Comparison of ENCODE assay signal across 14 cellular contexts in the genomic region with DNA sequence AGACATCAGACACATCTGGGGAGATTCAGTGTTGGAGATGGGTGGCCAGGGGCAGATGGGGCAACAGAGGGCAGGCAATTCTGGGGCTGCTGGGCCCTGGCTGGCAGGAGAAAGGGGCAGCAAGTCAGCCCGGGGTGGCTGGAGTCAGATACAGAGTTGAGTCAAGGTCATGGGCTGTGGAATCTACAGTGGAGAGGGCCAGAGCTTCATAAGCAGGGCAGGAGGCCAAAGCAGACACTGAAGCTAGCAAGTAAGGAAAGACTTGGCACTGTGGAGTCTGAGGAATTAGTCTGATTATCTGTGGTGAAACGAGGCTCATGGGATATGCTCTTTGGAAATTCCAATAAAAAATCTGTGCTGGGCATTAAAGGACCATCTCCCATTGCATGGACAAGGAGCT.
DNase-seq lines count a peak whose midpoint lies in the region; ATAC-seq and TF ChIP-seq lines count a peak whose summit lies in the region.
"Had no signal": no experiment of that assay in that cellular context is flagged by ENCODE, and none has a peak within 500 bp of the region (broad histone marks: within the 10 kb centered on the region; RNA-seq: fewer than 3 reads in every experiment).

No MANE protein-coding gene starts in this region.

- no peak overlapping the region for H3K4me3 ChIP-seq in heart left ventricle
- H3K4me3 ChIP-seq in ovary = no peak overlapping the region
- H3K4me3 ChIP-seq in vagina = no peak overlapping the region

- H3K27me3 ChIP-seq in heart left ventricle (no peaks in the 10 kb centered on the region), ovary (no peaks in the 10 kb centered on the region), vagina (no peaks in the 10 kb centered on the region)

- H3K27ac ChIP-seq in heart left ventricle = peak overlapping the region in 10 of 12 donors; percentile 17 to 76 (median 34)
- H3K27ac ChIP-seq in ovary = peak overlapping the region in 1 of 2 donors; percentile 16
- peak overlapping the region; percentile 76 for H3K27ac ChIP-seq in vagina
- H3K27ac ChIP-seq: WERI-Rb-1 had no signal

- H3K4me3 Mint-ChIP-seq in immature natural killer cell = no peak overlapping the region
- H3K4me3 Mint-ChIP-seq: activated CD8-positive, alpha-beta memory T cell treated with anti-CD3 and anti-CD28 coated beads, Interleukin-2, amount 10 ng/mL, durations not matched to agents 7 days and 5 days; type B pancreatic cell had no signal

- no peaks in the 10 kb centered on the region for H3K36me3 ChIP-seq in heart left ventricle
- H3K36me3 ChIP-seq in ovary = no peaks in the 10 kb centered on the region
- no peaks in the 10 kb centered on the region for H3K36me3 ChIP-seq in vagina
- H3K36me3 ChIP-seq: WERI-Rb-1 had no signal

- H3K4me1 ChIP-seq in heart left ventricle (peaks cover 0 to 32% (median 12%) of the 10 kb centered on the region in 12 donors), ovary (ENCODE audit: insufficient read depth) (peaks cover 14% of the 10 kb centered on the region), vagina (peaks cover 53% of the 10 kb centered on the region)

- TF ChIP-seq POLR2A in heart left ventricle (IDR thresholded peaks at IDR 0.05) = no peak
- no peak for TF ChIP-seq POLR2A in ovary (IDR thresholded peaks at IDR 0.05)
- no peak for TF ChIP-seq POLR2A in vagina (IDR thresholded peaks at IDR 0.05)

- no peak overlapping the region for H3K27ac Mint-ChIP-seq in immature natural killer cell
- H3K27ac Mint-ChIP-seq: activated CD8-positive, alpha-beta memory T cell treated with anti-CD3 and anti-CD28 coated beads, Interleukin-2, amount 10 ng/mL, durations not matched to agents 7 days and 5 days; type B pancreatic cell had no signal

- TF ChIP-seq CTCF in heart left ventricle (IDR thresholded peaks at IDR 0.05) (no peak), ovary (IDR thresholded peaks at IDR 0.05) (no peak), vagina (IDR thresholded peaks at IDR 0.05) (no peak)

- no peaks in the 10 kb centered on the region for H3K9me3 Mint-ChIP-seq in immature natural killer cell

- TF ChIP-seq EP300 in ovary (IDR thresholded peaks at IDR 0.05) = no peak

- DNase-seq in amniotic epithelial cell (ENCODE audit: low read depth) (peak; percentile 52), heart left ventricle (peak; percentile 55 to 83 (median 67)), ovary (peak; percentile 49 to 71 (median 66)), vagina (ENCODE audit: extremely low spot score in 2 of 2) (no peak), immature natural killer cell (no peak), head of caudate nucleus (no peak)
- DNase-seq in stimulated activated CD4-positive, alpha-beta T cell treated with anti-CD3 and anti-CD28 coated beads, Interleukin-15, amount 100 ng/mL, for 24 hours = no peak
- DNase-seq: activated CD8-positive, alpha-beta memory T cell treated with anti-CD3 and anti-CD28 coated beads, Interleukin-2, amount 10 ng/mL, durations not matched to agents 7 days and 5 days; activated naive CD4-positive, alpha-beta T cell treated with Interleukin-2 at 50 U/mL for 16 hours; hypothalamus; MV-4-11; NCI-H2171; WERI-Rb-1 had no signal

- no peaks in the 10 kb centered on the region for H3K36me3 Mint-ChIP-seq in immature natural killer cell
- H3K36me3 Mint-ChIP-seq: activated CD8-positive, alpha-beta memory T cell treated with anti-CD3 and anti-CD28 coated beads, Interleukin-2, amount 10 ng/mL, durations not matched to agents 7 days and 5 days; type B pancreatic cell had no signal

- ATAC-seq in heart left ventricle = peak; percentile 82 to 94 (median 86)
- ATAC-seq: activated CD8-positive, alpha-beta memory T cell treated with anti-CD3 and anti-CD28 coated beads, Interleukin-2, amount 10 ng/mL, durations not matched to agents 7 days and 5 days had no signal

- 26 to 37% (median 30%) methylated on average over 2 of the region's 2 CpGs for WGBS in heart left ventricle, 4 donors
- 8 to 16% (median 10%) methylated on average over 2 of the region's 2 CpGs for WGBS in ovary, 3 donors

- intact Hi-C loops in heart left ventricle (cut with DNase I) (no loop called here), ovary (cut with DNase I) (no loop called here), vagina (cut with DNase I) (no loop called here), head of caudate nucleus (cut with DNase I) (no loop called here)

- no peaks in the 10 kb centered on the region for H3K4me1 Mint-ChIP-seq in immature natural killer cell

- H3K9me3 ChIP-seq in heart left ventricle (no peaks in the 10 kb centered on the region), ovary (no peaks in the 10 kb centered on the region), vagina (no peaks in the 10 kb centered on the region)

- peaks cover 0 to 13% (median 7%) of the 10 kb centered on the region in 3 donors for H3K27me3 Mint-ChIP-seq in immature natural killer cell (ENCODE audit: low read depth in 3 of 3)
- H3K27me3 Mint-ChIP-seq: type B pancreatic cell had no signal

Comparison
In these comparisons a context has a peak if more than half of its experiments do, and no peak if none do; other contexts are left out.
1. DNase-seq: peak in amniotic epithelial cell (single experiment), heart left ventricle (5 of 5) and ovary (5 of 5); none in vagina (0 of 2), immature natural killer cell (0 of 3), stimulated activated CD4-positive, alpha-beta T cell treated with anti-CD3 and anti-CD28 coated beads, Interleukin-15, amount 100 ng/mL, for 24 hours (single experiment) and head of caudate nucleus (0 of 42).